8 cellular contexts compared by ENCODE assay signal in genomic region chr19:2561895-2562294, GRCh38.
DNase-seq lines count a peak whose midpoint lies in the region; ATAC-seq lines count a peak whose summit lies in the region.

No MANE protein-coding gene starts in this region.

- DNase-seq in activated CD4-positive, CD25-positive, alpha-beta regulatory T cell treated with anti-CD3 and anti-CD28 coated beads, Interleukin-2, amount 50 U/mL, for 72 hours, result peak; percentile 67
- DNase-seq in effector memory CD8-positive, alpha-beta T cell, result peak; percentile 53 to 59 (median 55)
- peak; percentile 41 to 49 for DNase-seq in stimulated activated CD8-positive, alpha-beta memory T cell treated with anti-CD3 and anti-CD28 coated beads, Interleukin-2, amount 100 ng/mL, for 1 hour (ENCODE audit: low read depth in 2 of 2)
- no peak for DNase-seq in SK-N-DZ (ENCODE audit: low spot score)
- DNase-seq in MG63, result no peak
- DNase-seq in NCI-H524 (lab: John Stamatoyannopoulos, UW), result no peak

- H3K4me3 ChIP-seq in MG63, result no peak overlapping the region

- H3K4me1 Mint-ChIP-seq in effector memory CD8-positive, alpha-beta T cell (ENCODE audit: low read depth in 2 of 2), result peaks cover 12 to 16% of the 10 kb centered on the region in 2 donors

- no peaks in the 10 kb centered on the region for H3K27me3 Mint-ChIP-seq in effector memory CD8-positive, alpha-beta T cell

- H3K36me3 ChIP-seq in MG63, result no peaks in the 10 kb centered on the region

- no peaks in the 10 kb centered on the region for H3K9me3 ChIP-seq in MG63

- H3K27me3 ChIP-seq in MG63, result no peaks in the 10 kb centered on the region

- H3K4me3 Mint-ChIP-seq in effector memory CD8-positive, alpha-beta T cell, result peak overlapping the region; percentile 82 to 89

- peaks cover 2% of the 10 kb centered on the region for H3K36me3 Mint-ChIP-seq in effector memory CD8-positive, alpha-beta T cell (ENCODE audit: insufficient read depth)

- peak; percentile 54 for ATAC-seq in GM18870 (IDR thresholded peaks at IDR 0.05; ENCODE audit: unreplicated experiment)
- ATAC-seq in HG02973 (IDR thresholded peaks at IDR 0.05; ENCODE audit: unreplicated experiment), result peak; percentile 74
- ATAC-seq in effector memory CD8-positive, alpha-beta T cell (replicated peaks), result peak; percentile 94

- H3K27ac Mint-ChIP-seq in effector memory CD8-positive, alpha-beta T cell, result peak overlapping the region; percentile 92 to 94

- no peaks in the 10 kb centered on the region for H3K9me3 Mint-ChIP-seq in effector memory CD8-positive, alpha-beta T cell

Comparison
In these comparisons a context has a peak if more than half of its experiments do, and no peak if none do; other contexts are left out.
1. DNase-seq: peak in activated CD4-positive, CD25-positive, alpha-beta regulatory T cell treated with anti-CD3 and anti-CD28 coated beads, Interleukin-2, amount 50 U/mL, for 72 hours (single experiment), effector memory CD8-positive, alpha-beta T cell (3 of 3) and stimulated activated CD8-positive, alpha-beta memory T cell treated with anti-CD3 and anti-CD28 coated beads, Interleukin-2, amount 100 ng/mL, for 1 hour (2 of 2); none in SK-N-DZ (single experiment), MG63 (single experiment) and NCI-H524 (0 of 2).
2. Peak in every context shown above with its lines, with median percentiles within 50 percentile points of each other: ATAC-seq.